26 cellular contexts compared by ENCODE assay signal in the genomic region with DNA sequence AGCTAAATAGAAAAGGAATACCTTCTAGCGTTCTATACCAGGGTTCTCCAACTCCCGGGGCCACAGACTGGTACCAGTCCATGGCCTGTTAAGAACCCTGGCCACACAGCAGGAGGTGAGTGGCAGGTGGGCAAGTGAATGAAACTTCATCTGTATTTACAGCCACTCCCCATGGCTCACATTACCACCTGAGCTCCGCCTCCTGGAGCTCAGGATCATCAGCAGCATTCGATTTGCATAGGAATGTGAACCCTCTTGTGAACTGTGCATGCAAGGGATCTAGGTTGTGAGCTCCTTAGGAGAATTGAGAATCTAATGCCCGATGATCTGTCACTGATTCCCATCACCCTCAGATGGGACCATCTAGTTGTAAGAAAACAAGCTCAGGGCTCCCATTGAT.
"Had no signal": no experiment of that assay in that cellular context is flagged by ENCODE, and none has a peak within 500 bp of the region (broad histone marks: within the 10 kb centered on the region; RNA-seq: fewer than 3 reads in every experiment).

No MANE protein-coding gene starts in this region.

- H3K9ac ChIP-seq: KMS-11, SK-N-SH had no signal

- FAIRE-seq: HepG2 had no signal

- H3K9me3 ChIP-seq: SK-N-SH had no signal

- H3K4me3 Mint-ChIP-seq: T-cell; T-helper 1 cell treated with Interleukin-12 subunit alpha and Interleukin-12 subunit beta and Interleukin-4 antibody, amounts not matched to agents 30 μg/mL and 1 μg/mL, for 36 hours had no signal

- ATAC-seq: HepG2, Panc1, PC-3, T-cell had no signal

- H3K9me2 ChIP-seq: SK-N-SH had no signal

- DNase-seq: IMR-90, Kasumi-1, MM.1S, MV-4-11, NCI-H1048, NCI-H1105, NCI-H1417, NCI-H146, NCI-H1694 treated with DMSO at 0.1 percent for 48 hours, NCI-H1930, NCI-H2081, NCI-H2107, NCI-H226, NCI-H446 treated with DMSO at 0.1 percent for 48 hours, NCI-H510A treated with DMSO at 0.1 percent for 48 hours, NCI-H774, PC-3, SHP77, SK-N-SH, SW 1271, T-cell had no signal

- H3K36me3 Mint-ChIP-seq: T-cell had no signal

- H3K4me1 Mint-ChIP-seq: T-cell had no signal

- H3K27ac Mint-ChIP-seq: T-cell; T-helper 1 cell treated with Interleukin-12 subunit alpha and Interleukin-12 subunit beta and Interleukin-4 antibody, amounts not matched to agents 30 μg/mL and 1 μg/mL, for 36 hours had no signal

- H3K27ac ChIP-seq: KMS-11, RWPE1 had no signal

- H3K4me2 ChIP-seq: KMS-11, SK-N-SH had no signal
